Comparison of ENCODE assay signal across 20 cellular contexts in the genomic region with DNA sequence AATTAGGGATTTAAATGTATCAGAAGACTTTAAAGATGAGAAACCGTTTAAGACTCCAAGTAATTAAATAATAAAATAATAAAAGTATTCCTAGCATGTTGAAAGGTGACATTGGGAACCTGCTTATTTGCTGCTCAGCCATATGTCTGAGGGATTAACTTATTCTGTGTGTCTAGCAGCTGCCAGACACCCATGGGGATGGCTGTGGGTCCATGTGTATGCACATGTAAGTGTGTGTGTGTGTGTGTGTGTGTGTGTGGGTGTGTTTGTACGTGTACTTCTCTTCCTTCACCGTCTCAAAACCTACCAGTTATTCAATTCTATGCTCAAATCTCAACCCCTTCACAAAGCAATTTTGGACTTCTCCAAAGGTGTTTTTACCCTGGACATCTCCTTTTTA.
A peak's percentile ranks its signal among the peaks of the same experiment; 100 is the strongest.
DNase-seq lines count a peak whose midpoint lies in the region; ATAC-seq, FAIRE-seq and TF ChIP-seq lines count a peak whose summit lies in the region.
"Had no signal": no experiment of that assay in that cellular context is flagged by ENCODE, and none has a peak within 500 bp of the region (broad histone marks: within the 10 kb centered on the region; RNA-seq: fewer than 3 reads in every experiment).

No MANE protein-coding gene starts in this region.

- no peak for ATAC-seq in left ventricle myocardium superior
- no peak for ATAC-seq in CD4-positive, alpha-beta T cell (ENCODE audit: poor library complexity)
- ATAC-seq: HepG2; naive thymus-derived CD8-positive, alpha-beta T cell had no signal

- peak overlapping the region; percentile 74 for H3K27ac ChIP-seq in left ventricle myocardium inferior (replicated peaks)
- H3K27ac ChIP-seq in esophagus squamous epithelium: peak overlapping the region in 3 of 4 donors; percentile 75 to 88 (median 83)
- peak overlapping the region; percentile 96 for H3K27ac ChIP-seq in rectal smooth muscle tissue (ENCODE audit: low read depth, low read length)
- H3K27ac ChIP-seq in CD4-positive, alpha-beta T cell (ENCODE audit: low read depth, low read length): no peak overlapping the region
- H3K27ac ChIP-seq in adrenal gland: no peak overlapping the region
- H3K27ac ChIP-seq: BLaER1 had no signal

- no peaks in the 10 kb centered on the region for H3K36me3 ChIP-seq in left ventricle myocardium inferior
- H3K36me3 ChIP-seq in esophagus squamous epithelium: no peaks in the 10 kb centered on the region
- no peaks in the 10 kb centered on the region for H3K36me3 ChIP-seq in rectal smooth muscle tissue (ENCODE audit: control insufficient read depth, insufficient read depth, low read length)
- no peaks in the 10 kb centered on the region for H3K36me3 ChIP-seq in adrenal gland (replicated peaks in 1 of 2)
- H3K36me3 ChIP-seq: BLaER1, pancreas had no signal

- no peaks in the 10 kb centered on the region for H3K27me3 Mint-ChIP-seq in CD4-positive, alpha-beta T cell

- TF ChIP-seq CTCF in left ventricle myocardium inferior (IDR thresholded peaks at IDR 0.05; ENCODE audit: borderline replicate concordance) (no peak), esophagus squamous epithelium (IDR thresholded peaks at IDR 0.05) (no peak), adrenal gland (IDR thresholded peaks at IDR 0.05) (no peak)
- no peak for TF ChIP-seq CTCF in CD4-positive, alpha-beta T cell (IDR thresholded peaks at IDR 0.05)

- H3K4me1 Mint-ChIP-seq in CD4-positive, alpha-beta T cell (ENCODE audit: low read depth): no peaks in the 10 kb centered on the region

- H3K36me3 Mint-ChIP-seq in CD4-positive, alpha-beta T cell (ENCODE audit: low read depth): no peaks in the 10 kb centered on the region
- H3K36me3 Mint-ChIP-seq: naive thymus-derived CD8-positive, alpha-beta T cell had no signal

- intact Hi-C loops in left ventricle myocardium inferior (cut with micrococcal nuclease): no loop called here
- intact Hi-C loops in left ventricle myocardium superior (cut with micrococcal nuclease): no loop called here
- intact Hi-C loops in esophagus squamous epithelium (cut with DNase I): no loop called here
- intact Hi-C loops in CD4-positive, alpha-beta T cell (cut with DNase I, micrococcal nuclease): loop anchor here in 1 of 2 experiments (10.0 kb wide), 1 partner anchor 60 kb away; no protein-coding TSS in a partner anchor
- intact Hi-C loops in adrenal gland (cut with DNase I): no loop called here

- H3K4me1 ChIP-seq in left ventricle myocardium inferior (peaks cover 23% of the 10 kb centered on the region), esophagus squamous epithelium (peaks cover 0 to 37% (median 11%) of the 10 kb centered on the region in 3 donors), rectal smooth muscle tissue (ENCODE audit: control insufficient read depth, insufficient read depth, low read length) (peaks cover 39% of the 10 kb centered on the region), adrenal gland (replicated peaks in 1 of 2) (peaks cover 0 to 12% of the 10 kb centered on the region in 2 donors)

- no peaks in the 10 kb centered on the region for H3K9me3 ChIP-seq in left ventricle myocardium inferior (replicated peaks)
- no peaks in the 10 kb centered on the region for H3K9me3 ChIP-seq in esophagus squamous epithelium
- no peaks in the 10 kb centered on the region for H3K9me3 ChIP-seq in CD4-positive, alpha-beta T cell (ENCODE audit: control insufficient read depth, low read length)
- H3K9me3 ChIP-seq in adrenal gland (replicated peaks in 1 of 3): no peaks in the 10 kb centered on the region
- H3K9me3 ChIP-seq: BLaER1, pancreas had no signal

- CTCF ChIA-PET in CD4-positive, alpha-beta T cell (lab: Charles Lee): no interaction called here

- no peak overlapping the region for H3K4me3 Mint-ChIP-seq in CD4-positive, alpha-beta T cell
- H3K4me3 Mint-ChIP-seq: naive thymus-derived CD8-positive, alpha-beta T cell had no signal

- no peak overlapping the region for H3K9ac ChIP-seq in rectal smooth muscle tissue (ENCODE audit: low read length)
- H3K9ac ChIP-seq: BLaER1 had no signal

- H3K27ac Mint-ChIP-seq in CD4-positive, alpha-beta T cell: no peak overlapping the region
- H3K27ac Mint-ChIP-seq: naive thymus-derived CD8-positive, alpha-beta T cell had no signal

- DNase-seq in left ventricle myocardium inferior (no peak), left ventricle myocardium superior (no peak), esophagus squamous epithelium (lab: John Stamatoyannopoulos, UW) (no peak), RCC 7860 (ENCODE audit: low spot score) (no peak), adrenal gland (no peak)
- DNase-seq in CD4-positive, alpha-beta T cell: no peak
- no peak for DNase-seq in stimulated activated naive CD4-positive, alpha-beta T cell (lab: John Stamatoyannopoulos, UW)
- DNase-seq: activated CD4-positive, alpha-beta T cell treated with anti-CD3 and anti-CD28 coated beads for 4 hours; Calu3; mesenchymal stem cell; naive thymus-derived CD8-positive, alpha-beta T cell; NCI-H1105 treated with DMSO at 0.1 percent for 48 hours; NCI-H526; pancreas; SHP77 had no signal

- no peaks in the 10 kb centered on the region for H3K27me3 ChIP-seq in left ventricle myocardium inferior (ENCODE audit: low read depth)
- no peaks in the 10 kb centered on the region for H3K27me3 ChIP-seq in esophagus squamous epithelium
- H3K27me3 ChIP-seq in rectal smooth muscle tissue (ENCODE audit: control insufficient read depth, insufficient read depth, low read length): no peaks in the 10 kb centered on the region
- H3K27me3 ChIP-seq in CD4-positive, alpha-beta T cell (ENCODE audit: control insufficient read depth, insufficient read depth, low read length): no peaks in the 10 kb centered on the region
- H3K27me3 ChIP-seq in adrenal gland: no peaks in the 10 kb centered on the region
- H3K27me3 ChIP-seq: BLaER1, pancreas had no signal

- POLR2A ChIA-PET in CD4-positive, alpha-beta T cell (lab: Charles Lee): no interaction called here

- peaks cover 4% of the 10 kb centered on the region for H3K9me3 Mint-ChIP-seq in CD4-positive, alpha-beta T cell

- FAIRE-seq in RCC 7860 (lab: Jason Lieb, UNC): no peak
- FAIRE-seq: endothelial cell of umbilical vein, HepG2, pancreas, urothelium cell line had no signal

- 86 to 95% methylated on average over 3 of the region's 3 CpGs for WGBS in esophagus squamous epithelium, 2 donors
- WGBS in adrenal gland, 4 donors: 83 to 86% (median 85%) methylated on average over 3 of the region's 3 CpGs

- TF ChIP-seq POLR2A in esophagus squamous epithelium (IDR thresholded peaks at IDR 0.05) (no peak), adrenal gland (IDR thresholded peaks at IDR 0.05) (no peak)

- H3K4me3 ChIP-seq in left ventricle myocardium inferior (no peak overlapping the region), esophagus squamous epithelium (no peak overlapping the region), rectal smooth muscle tissue (ENCODE audit: low read length) (no peak overlapping the region), adrenal gland (no peak overlapping the region)
- H3K4me3 ChIP-seq: BLaER1, pancreas had no signal

Comparison
In these comparisons a context has a peak if more than half of its experiments do, and no peak if none do; other contexts are left out.
1. H3K27ac ChIP-seq: peak in left ventricle myocardium inferior (single experiment), esophagus squamous epithelium (3 of 4) and rectal smooth muscle tissue (single experiment); none in CD4-positive, alpha-beta T cell (single experiment) and adrenal gland (0 of 5).